ENCODE assay signal across 9 cellular contexts in genomic region chr10:108052981-108053380, GRCh38.
"Had no signal": no experiment of that assay in that cellular context is flagged by ENCODE, and none has a peak within 500 bp of the region (broad histone marks: within the 10 kb centered on the region; RNA-seq: fewer than 3 reads in every experiment).

No MANE protein-coding gene starts in this region.

- H3K4me1 Mint-ChIP-seq: activated CD4-positive, alpha-beta memory T cell treated with anti-CD3 and anti-CD28 coated beads, Interleukin-2, amount 10 ng/mL, durations not matched to agents 7 days and 5 days; activated naive CD8-positive, alpha-beta T cell treated with anti-CD3 and anti-CD28 coated beads for 36 hours had no signal

- H3K4me3 ChIP-seq: stomach, thoracic aorta had no signal

- H3K36me3 Mint-ChIP-seq: activated naive CD8-positive, alpha-beta T cell treated with anti-CD3 and anti-CD28 coated beads for 36 hours had no signal

- DNase-seq: activated CD4-positive, alpha-beta memory T cell treated with anti-CD3 and anti-CD28 coated beads, Interleukin-2, amount 10 ng/mL, durations not matched to agents 7 days and 5 days; activated gamma-delta T cell; activated naive CD8-positive, alpha-beta T cell treated with anti-CD3 and anti-CD28 coated beads for 36 hours; activated T-cell treated with anti-CD3 and anti-CD28 coated beads, Interleukin-2, amount 50 U/mL, for 48 hours; stomach; T-helper 9 cell had no signal

- H3K27me3 Mint-ChIP-seq: activated CD4-positive, alpha-beta memory T cell treated with anti-CD3 and anti-CD28 coated beads, Interleukin-2, amount 10 ng/mL, durations not matched to agents 7 days and 5 days; activated naive CD8-positive, alpha-beta T cell treated with anti-CD3 and anti-CD28 coated beads for 36 hours had no signal

- H3K36me3 ChIP-seq: stomach, thoracic aorta had no signal

- H3K79me2 ChIP-seq: parathyroid adenoma had no signal

- H2AFZ ChIP-seq: parathyroid adenoma had no signal

- H3K9me3 ChIP-seq: stomach, thoracic aorta had no signal

- H3K4me3 Mint-ChIP-seq: activated CD4-positive, alpha-beta memory T cell treated with anti-CD3 and anti-CD28 coated beads, Interleukin-2, amount 10 ng/mL, durations not matched to agents 7 days and 5 days; activated naive CD8-positive, alpha-beta T cell treated with anti-CD3 and anti-CD28 coated beads for 36 hours had no signal

- H3K27me3 ChIP-seq: stomach had no signal

- H3K27ac ChIP-seq: parathyroid adenoma, stomach, thoracic aorta, VCaP had no signal

- H3K27ac Mint-ChIP-seq: activated CD4-positive, alpha-beta memory T cell treated with anti-CD3 and anti-CD28 coated beads, Interleukin-2, amount 10 ng/mL, durations not matched to agents 7 days and 5 days; activated naive CD8-positive, alpha-beta T cell treated with anti-CD3 and anti-CD28 coated beads for 36 hours had no signal

- H3K9ac ChIP-seq: parathyroid adenoma had no signal

- H3K4me1 ChIP-seq: parathyroid adenoma, stomach had no signal
